ENCODE assay signal across 8 cellular contexts in genomic region chr1:11059990-11060948, GRCh38. TPM values are rescaled to one million over a fixed set of nuclear protein-coding genes. Genes with fewer than 3 reads are reported as not detected.
DNase-seq lines count a peak whose midpoint lies in the region; ATAC-seq and TF ChIP-seq lines count a peak whose summit lies in the region.

SRM (minus strand) TSS chr1:11060018; CDS start chr1:11059943, 75 bp downstream.

- no peaks in the 10 kb centered on the region for H3K9me3 Mint-ChIP-seq in Calu3 (ENCODE audit: low read depth, unreplicated experiment)
- H3K9me3 Mint-ChIP-seq in endothelial cell (ENCODE audit: unreplicated experiment): no peaks in the 10 kb centered on the region

- peak within 1 kb of the TSS; percentile 92 for H3K27ac Mint-ChIP-seq in Calu3 (ENCODE audit: unreplicated experiment)
- no peak within 1 kb of the TSS for H3K27ac Mint-ChIP-seq in endothelial cell (ENCODE audit: unreplicated experiment)

- no peak within 1 kb of the TSS for H2AFZ ChIP-seq in OCI-LY1 (ENCODE audit: low read length)

- intact Hi-C loops in Calu3 (cut with micrococcal nuclease; ENCODE audit: unreplicated experiment): no loop called here

- H3K27me3 ChIP-seq in HUES6 (ENCODE audit: control insufficient read depth, insufficient read depth, low read length): no peaks in the 10 kb centered on the region
- H3K27me3 ChIP-seq in OCI-LY1 (ENCODE audit: insufficient read depth, low read length): no peaks in the 10 kb centered on the region

- peak within 1 kb of the TSS; percentile 99 for H3K4me2 ChIP-seq in OCI-LY1 (ENCODE audit: low read length)

- H3K9ac ChIP-seq in HUES6 (ENCODE audit: low read length): peak within 1 kb of the TSS; percentile 95
- peak within 1 kb of the TSS; percentile 99 for H3K9ac ChIP-seq in OCI-LY1 (ENCODE audit: low read length)

- H3K4me1 ChIP-seq in HUES6 (ENCODE audit: control insufficient read depth, insufficient read depth, low read length): peaks cover 10% of the 10 kb centered on the region
- H3K4me1 ChIP-seq in OCI-LY1 (ENCODE audit: insufficient read depth, low read length, severe bottlenecking): peaks cover 23% of the 10 kb centered on the region

- H3K27ac ChIP-seq in HUES6 (ENCODE audit: low read depth, low read length) (peak within 1 kb of the TSS; percentile 78; the same call in 1 of the 2 replicates), OCI-LY1 (ENCODE audit: low read depth, low read length, poor library complexity, severe bottlenecking) (peak within 1 kb of the TSS; percentile 73)

- peak within 1 kb of the TSS; percentile 98 for H3K4me3 ChIP-seq in HUES6 (ENCODE audit: low read depth, low read length)
- H3K4me3 ChIP-seq in OCI-LY1 (ENCODE audit: low read depth, low read length, poor library complexity, severe bottlenecking): peak within 1 kb of the TSS; percentile 94

- peaks cover 44% of the 10 kb centered on the region for H3K36me3 Mint-ChIP-seq in Calu3 (ENCODE audit: insufficient read depth, unreplicated experiment)
- peaks cover under 1% of the 10 kb centered on the region for H3K36me3 Mint-ChIP-seq in endothelial cell (ENCODE audit: low read depth, unreplicated experiment)

- H3F3A ChIP-seq in OCI-LY1 (ENCODE audit: insufficient read depth, low read length): no peaks in the 10 kb centered on the region

- DNase-seq in Calu3 (peak; percentile 91), endothelial cell (ENCODE audit: low spot score) (peak; percentile 93), midbrain (lab: John Stamatoyannopoulos, UW) (peak; percentile 92)
- peak; percentile 94 for DNase-seq in activated CD8-positive, alpha-beta memory T cell treated with anti-CD3 and anti-CD28 coated beads, Interleukin-2, amount 50 U/mL, for 48 hours
- peak; percentile 89 to 90 for DNase-seq in stimulated activated CD8-positive, alpha-beta memory T cell treated with anti-CD3 and anti-CD28 coated beads, Interleukin-15, amount 100 ng/mL, for 48 hours (ENCODE audit: low read depth in 2 of 2)

- H3K27me3 Mint-ChIP-seq in Calu3 (ENCODE audit: unreplicated experiment) (no peaks in the 10 kb centered on the region), endothelial cell (ENCODE audit: unreplicated experiment) (peaks cover 3% of the 10 kb centered on the region)

- no peaks in the 10 kb centered on the region for H4K20me1 ChIP-seq in OCI-LY1 (ENCODE audit: insufficient read depth, low read length)

- H3K9me2 ChIP-seq in OCI-LY1 (ENCODE audit: low read depth, low read length): no peaks in the 10 kb centered on the region

- TSS peak; percentile 71 for BruUV-seq in Calu3 (replicated peaks; lab: Mats Ljungman, UMichigan)

- H3K36me3 ChIP-seq in HUES6 (ENCODE audit: control insufficient read depth, insufficient read depth, low read length): peaks cover 41% of the 10 kb centered on the region
- H3K36me3 ChIP-seq in OCI-LY1 (ENCODE audit: insufficient read depth, low read length): peaks cover 45% of the 10 kb centered on the region

- ATAC-seq in GM21423 (IDR thresholded peaks at IDR 0.05; ENCODE audit: unreplicated experiment): peak; percentile 88

- peaks cover 18% of the 10 kb centered on the region; the same call in 1 of the 2 replicates for H3K79me2 ChIP-seq in OCI-LY1 (ENCODE audit: insufficient read depth, low read length)

- TF ChIP-seq CTCF in Calu3 (IDR thresholded peaks at IDR 0.05; ENCODE audit: unreplicated experiment): peak; percentile 56
- TF ChIP-seq CTCF in OCI-LY1 (IDR thresholded peaks at IDR 0.05; ENCODE audit: low read length): no peak
- TF ChIP-seq CTCF in endothelial cell (IDR thresholded peaks at IDR 0.05; ENCODE audit: unreplicated experiment): peak; percentile 50

- CTCF ChIA-PET in Calu3 (lab: Charles Lee): interaction anchor here (1.5 kb wide), 1 partner anchor 22 kb away, joined by 4 read pairs; no protein-coding TSS in a partner anchor

- H3K4me1 Mint-ChIP-seq in Calu3 (ENCODE audit: low read depth, unreplicated experiment) (no peaks in the 10 kb centered on the region), endothelial cell (ENCODE audit: unreplicated experiment) (peaks cover 13% of the 10 kb centered on the region)

- H3K9me3 ChIP-seq in HUES6 (ENCODE audit: control insufficient read depth, insufficient read depth, low read depth, low read length) (no peaks in the 10 kb centered on the region), OCI-LY1 (ENCODE audit: low read length) (no peaks in the 10 kb centered on the region)

- H3K4me3 Mint-ChIP-seq in Calu3 (ENCODE audit: low read depth, unreplicated experiment) (peak within 1 kb of the TSS; percentile 97), endothelial cell (ENCODE audit: unreplicated experiment) (peak within 1 kb of the TSS; percentile 97)

RNA-seq across cellular contexts. Expression of gene SRM, which starts in this region (rescaled TPM):
- 70.5 and 82.7 TPM in 2 replicates for total RNA-seq in Calu3 (2022)
- 51.0 TPM for total RNA-seq in endothelial cell (ENCODE audit: unreplicated experiment)

Comparison
In these comparisons a context has a peak if more than half of its experiments do, and no peak if none do; other contexts are left out.
1. Peak in every context shown above with its lines: DNase-seq, ATAC-seq, H3K4me3 ChIP-seq and H3K27ac ChIP-seq.